Comparison of ENCODE assay signal across 11 cellular contexts in the genomic region with DNA sequence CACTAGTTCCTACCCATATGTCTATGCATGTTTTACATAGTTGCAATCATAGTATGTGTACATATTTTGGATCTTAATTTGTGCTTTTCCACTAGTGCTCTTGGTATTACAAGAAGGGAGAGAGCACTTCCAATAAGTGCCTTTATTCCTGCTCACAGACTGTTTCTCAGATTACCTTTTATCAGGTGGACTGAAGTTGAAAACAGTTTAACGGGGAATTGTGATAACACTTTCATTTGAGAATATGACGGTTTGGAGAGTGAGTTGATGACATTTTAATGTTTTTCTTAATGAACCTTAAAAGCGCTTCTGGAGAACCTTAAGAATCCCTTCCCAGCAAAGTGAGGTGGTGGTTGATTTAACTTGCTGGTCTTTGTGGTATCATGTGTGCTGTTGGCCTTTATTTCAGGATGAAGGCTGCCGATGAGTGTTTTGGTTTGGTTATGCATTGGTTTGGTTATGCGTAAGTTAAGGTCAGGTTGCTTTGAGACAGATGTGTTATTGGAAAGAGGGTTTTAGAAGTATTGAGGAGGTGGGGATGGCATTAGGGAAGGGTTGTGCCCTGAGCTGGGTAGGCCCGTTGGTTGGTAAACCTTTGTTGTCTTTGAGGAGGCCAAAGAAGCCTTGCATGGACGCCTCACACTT. TPM values are rescaled to one million over a fixed set of nuclear protein-coding genes. Genes with fewer than 3 reads are reported as not detected.
DNase-seq lines count a peak whose midpoint lies in the region; FAIRE-seq and TF ChIP-seq lines count a peak whose summit lies in the region.
"Had no signal": no experiment of that assay in that cellular context is flagged by ENCODE, and none has a peak within 500 bp of the region (broad histone marks: within the 10 kb centered on the region; RNA-seq: fewer than 3 reads in every experiment).

No MANE protein-coding gene starts in this region.

- no peaks in the 10 kb centered on the region for H3K9me3 Mint-ChIP-seq in CD8-positive, alpha-beta memory T cell

- H3K4me1 Mint-ChIP-seq in CD8-positive, alpha-beta memory T cell = peaks cover 59 to 71% (median 62%) of the 10 kb centered on the region in 3 donors

- H3F3A ChIP-seq in neural cell (ENCODE audit: insufficient read depth, low read length, poor library complexity, severe bottlenecking) = no peaks in the 10 kb centered on the region

- H3K36me3 Mint-ChIP-seq in CD8-positive, alpha-beta memory T cell = peaks cover 0 to 40% (median 5%) of the 10 kb centered on the region in 3 donors

- no peak for DNase-seq in CD8-positive, alpha-beta memory T cell
- peak; percentile 9 for DNase-seq in KBM-7
- DNase-seq in bronchial epithelial cell (ENCODE audit: low read depth) = no peak
- DNase-seq in SK-N-DZ (ENCODE audit: low spot score) = no peak
- no peak for DNase-seq in NCI-H1092 (lab: John Stamatoyannopoulos, UW)
- DNase-seq in GDM1 (lab: John Stamatoyannopoulos, UW) = no peak
- no peak for DNase-seq in GM19238 (ENCODE audit: insufficient read length, low spot score)
- DNase-seq: dermis blood vessel endothelial cell, left ventricle myocardium superior, NCI-H2171 treated with DMSO at 0.1 percent for 48 hours had no signal

- H3K4me3 Mint-ChIP-seq in CD8-positive, alpha-beta memory T cell = peak overlapping the region; percentile 93 to 100 (median 100)

- no peak overlapping the region for H3K9ac ChIP-seq in neural cell (ENCODE audit: low read length)

- H4K20me1 ChIP-seq in neural cell (ENCODE audit: insufficient read depth) = no peaks in the 10 kb centered on the region

- H3K27me3 ChIP-seq in CD8-positive, alpha-beta memory T cell (ENCODE audit: insufficient read depth, low read length, poor library complexity, severe bottlenecking) = no peaks in the 10 kb centered on the region
- no peaks in the 10 kb centered on the region for H3K27me3 ChIP-seq in bronchial epithelial cell (ENCODE audit: control insufficient read depth, insufficient read depth, low read length)
- no peaks in the 10 kb centered on the region for H3K27me3 ChIP-seq in neural cell (ENCODE audit: insufficient read depth, low read depth, low read length)

- H3K27me3 Mint-ChIP-seq in CD8-positive, alpha-beta memory T cell = no peaks in the 10 kb centered on the region

- H3K4me2 ChIP-seq in neural cell (ENCODE audit: low read length) = no peak overlapping the region

- peak overlapping the region; percentile 93 for H3K27ac ChIP-seq in CD8-positive, alpha-beta memory T cell (ENCODE audit: low read depth, low read length)
- H3K27ac ChIP-seq in neural cell (ENCODE audit: low read length) = no peak overlapping the region

- H3K4me1 ChIP-seq in CD8-positive, alpha-beta memory T cell (ENCODE audit: insufficient read depth, low read length) = peaks cover 48% of the 10 kb centered on the region

- peaks cover 28% of the 10 kb centered on the region for H3K79me2 ChIP-seq in neural cell (replicated peaks; ENCODE audit: insufficient read depth, low read length)

- H3K36me3 ChIP-seq in CD8-positive, alpha-beta memory T cell (ENCODE audit: insufficient read depth, low read length) = peaks cover 5% of the 10 kb centered on the region
- H3K36me3 ChIP-seq in bronchial epithelial cell (ENCODE audit: control insufficient read depth, insufficient read depth, low read length) = peaks cover 2% of the 10 kb centered on the region
- H3K36me3 ChIP-seq in neural cell (ENCODE audit: insufficient read depth, low read length) = peaks cover under 1% of the 10 kb centered on the region

- H3K4me3 ChIP-seq in CD8-positive, alpha-beta memory T cell (ENCODE audit: low read length) = peak overlapping the region; percentile 77
- peak overlapping the region; percentile 86 for H3K4me3 ChIP-seq in bronchial epithelial cell (ENCODE audit: low read depth, low read length)
- peak overlapping the region; percentile 15 for H3K4me3 ChIP-seq in neural cell (ENCODE audit: low read length)

- no peak for TF ChIP-seq RAD21 in neural cell (conservative IDR thresholded peaks at IDR 0.05)

- in situ Hi-C loops in KBM-7 (cut with MboI; ENCODE audit: low pct_unique_long_range_greater_than_20kb, low sequenced_read_pairs) = no loop called here

- TF ChIP-seq CTCF in bronchial epithelial cell (IDR thresholded peaks at IDR 0.05; ENCODE audit: insufficient read depth, low read length, severe bottlenecking) = no peak
- TF ChIP-seq CTCF in neural cell (IDR thresholded peaks at IDR 0.05; ENCODE audit: poor library complexity, severe bottlenecking) = no peak

- CTCF ChIA-PET in CD8-positive, alpha-beta memory T cell (lab: Charles Lee) = interaction anchor here (1.5 kb wide), 1 partner anchor 12 kb away, joined by 4 read pairs; no protein-coding TSS in a partner anchor

- H3K9me3 ChIP-seq in CD8-positive, alpha-beta memory T cell (ENCODE audit: low read length) = no peaks in the 10 kb centered on the region
- no peaks in the 10 kb centered on the region for H3K9me3 ChIP-seq in neural cell (ENCODE audit: low read length)

- no peak for FAIRE-seq in bronchial epithelial cell (lab: Jason Lieb, UNC)

- H3K9me2 ChIP-seq in neural cell (ENCODE audit: insufficient read depth, low read length) = no peaks in the 10 kb centered on the region

- H2AFZ ChIP-seq in neural cell (ENCODE audit: low read depth, low read length) = no peak overlapping the region

- POLR2A ChIA-PET in CD8-positive, alpha-beta memory T cell (lab: Charles Lee) = no interaction called here

- TF ChIP-seq EP300 in neural cell (conservative IDR thresholded peaks at IDR 0.05; ENCODE audit: poor library complexity, severe bottlenecking) = no peak

- peak overlapping the region; percentile 76 to 100 (median 93) for H3K27ac Mint-ChIP-seq in CD8-positive, alpha-beta memory T cell

TF ChIP-seq in neural cell, 6 proteins besides CTCF, POLR2A, EP300 and RAD21:
- TF ChIP-seq REST (IDR thresholded peaks at IDR 0.05; ENCODE audit: borderline replicate concordance) = no peak
- no peak for TF ChIP-seq SMC3 (conservative IDR thresholded peaks at IDR 0.05; ENCODE audit: poor library complexity)
- no peak for TF ChIP-seq MXI1 (conservative IDR thresholded peaks at IDR 0.05; ENCODE audit: poor library complexity, severe bottlenecking)
- no peak for TF ChIP-seq POLR2AphosphoS5 (IDR thresholded peaks at IDR 0.05)
- no peak for TF ChIP-seq TAF1 (IDR thresholded peaks at IDR 0.05; ENCODE audit: low read depth)
- TF ChIP-seq EZH2 (IDR thresholded peaks at IDR 0.05; ENCODE audit: borderline replicate concordance, insufficient read depth, low read length, poor library complexity, severe bottlenecking) = no peak

RNA-seq across cellular contexts. Expression of gene EDEM1, which starts 2.8 kb away (rescaled TPM):
- total RNA-seq in CD8-positive, alpha-beta memory T cell = 100 to 1,000 TPM; 120 to 121 TPM
- polyA plus RNA-seq in CD8-positive, alpha-beta memory T cell = 39.7 TPM
- 37.6 and 47.2 TPM in 2 replicates for total RNA-seq in bronchial epithelial cell
- polyA plus RNA-seq in neural cell = 11.9 and 13.6 TPM in 2 replicates
- 9.3 and 22.6 TPM in 2 replicates for polyA minus RNA-seq in neural cell
- polyA plus RNA-seq in SK-N-DZ (2014; cell fraction: cytosol; rRNA removed) = 7.0 and 9.4 TPM in 2 replicates
- polyA plus RNA-seq in SK-N-DZ (2014; cell fraction: nucleus; rRNA removed) = 10.1 and 24.4 TPM in 2 replicates

Comparison
In these comparisons a context has a peak if more than half of its experiments do, and no peak if none do; other contexts are left out.
1. H3K4me3 ChIP-seq: peak in every context shown above with its lines; median percentile 86 in bronchial epithelial cell; 77 in CD8-positive, alpha-beta memory T cell; 15 in neural cell.